In the genomic region with DNA sequence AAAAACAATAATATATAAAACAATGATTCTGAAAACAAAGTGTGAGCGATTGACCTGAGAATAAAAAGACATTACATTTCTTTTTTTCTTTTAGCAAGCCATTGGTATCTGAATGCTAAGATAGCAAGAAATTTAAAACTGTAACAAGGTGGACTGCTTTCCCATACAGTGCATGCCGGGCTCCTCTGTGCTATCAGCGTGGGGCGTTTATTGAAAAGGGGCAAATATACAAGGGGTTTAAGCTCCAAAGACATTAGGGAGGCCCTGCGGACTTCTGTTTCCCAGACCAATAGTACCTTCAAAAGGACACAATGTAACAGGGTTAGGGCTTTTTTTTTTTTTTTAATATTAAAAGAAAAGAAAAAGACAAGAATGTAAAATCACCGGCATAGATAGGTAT, we compare ENCODE assay signal across 14 cellular contexts.
DNase-seq lines count a peak whose midpoint lies in the region; ATAC-seq and TF ChIP-seq lines count a peak whose summit lies in the region.
"Had no signal": no experiment of that assay in that cellular context is flagged by ENCODE, and none has a peak within 500 bp of the region (broad histone marks: within the 10 kb centered on the region; RNA-seq: fewer than 3 reads in every experiment).

No MANE protein-coding gene starts in this region.

- H3K27me3 ChIP-seq in hepatocyte (no peaks in the 10 kb centered on the region), thyroid gland (no peaks in the 10 kb centered on the region)

- H3K36me3 ChIP-seq in hepatocyte (replicated peaks; ENCODE audit: insufficient read depth, low read depth): peaks cover 3% of the 10 kb centered on the region
- H3K36me3 ChIP-seq in thyroid gland: no peaks in the 10 kb centered on the region

- H2AFZ ChIP-seq in hepatocyte: no peak overlapping the region

- no peaks in the 10 kb centered on the region for H3K36me3 Mint-ChIP-seq in activated naive CD4-positive, alpha-beta T cell treated with anti-CD3 and anti-CD28 coated beads, Interleukin-2, amount 50 U/mL, for 24 hours
- no peaks in the 10 kb centered on the region for H3K36me3 Mint-ChIP-seq in activated naive CD4-positive, alpha-beta T cell treated with anti-CD3 and anti-CD28 coated beads for 36 hours (ENCODE audit: low read depth)
- H3K36me3 Mint-ChIP-seq in activated CD4-positive, alpha-beta memory T cell treated with anti-CD3 and anti-CD28 coated beads, Interleukin-2, amount 10 ng/mL, durations not matched to agents 7 days and 5 days (ENCODE audit: low read depth): no peaks in the 10 kb centered on the region

- H3K4me1 Mint-ChIP-seq in activated naive CD4-positive, alpha-beta T cell treated with anti-CD3 and anti-CD28 coated beads, Interleukin-2, amount 50 U/mL, for 24 hours: peaks cover 10% of the 10 kb centered on the region
- peaks cover 14% of the 10 kb centered on the region for H3K4me1 Mint-ChIP-seq in activated naive CD4-positive, alpha-beta T cell treated with anti-CD3 and anti-CD28 coated beads for 36 hours (ENCODE audit: low read depth)
- H3K4me1 Mint-ChIP-seq in activated CD4-positive, alpha-beta memory T cell treated with anti-CD3 and anti-CD28 coated beads, Interleukin-2, amount 10 ng/mL, durations not matched to agents 7 days and 5 days: peaks cover 16% of the 10 kb centered on the region

- no peaks in the 10 kb centered on the region for H3K9me3 Mint-ChIP-seq in activated naive CD4-positive, alpha-beta T cell treated with anti-CD3 and anti-CD28 coated beads, Interleukin-2, amount 50 U/mL, for 24 hours
- H3K9me3 Mint-ChIP-seq in activated naive CD4-positive, alpha-beta T cell treated with anti-CD3 and anti-CD28 coated beads for 36 hours: no peaks in the 10 kb centered on the region
- no peaks in the 10 kb centered on the region for H3K9me3 Mint-ChIP-seq in activated CD4-positive, alpha-beta memory T cell treated with anti-CD3 and anti-CD28 coated beads, Interleukin-2, amount 10 ng/mL, durations not matched to agents 7 days and 5 days

- peaks cover 6% of the 10 kb centered on the region for H3K79me2 ChIP-seq in hepatocyte

- intact Hi-C loops in activated naive CD4-positive, alpha-beta T cell treated with anti-CD3 and anti-CD28 coated beads for 36 hours (cut with micrococcal nuclease): loop anchor here (1.0 to 5.0 kb wide), 2 partner anchors 121 to 314 kb away; no protein-coding TSS in a partner anchor
- intact Hi-C loops in thyroid gland (cut with DNase I): no loop called here

- TF ChIP-seq CTCF in hepatocyte (IDR thresholded peaks at IDR 0.05; ENCODE audit: poor library complexity) (no peak), thyroid gland (IDR thresholded peaks at IDR 0.05) (no peak)

- no peaks in the 10 kb centered on the region for H4K20me1 ChIP-seq in hepatocyte (ENCODE audit: insufficient read depth, poor library complexity, severe bottlenecking)

- no peak for ATAC-seq in HG03045 (IDR thresholded peaks at IDR 0.05; ENCODE audit: unreplicated experiment)

- H3K27ac ChIP-seq in hepatocyte (peak overlapping the region; percentile 97), thyroid gland (peak overlapping the region; percentile 88 to 92 (median 91))

- CTCF ChIA-PET in activated naive CD4-positive, alpha-beta T cell treated with anti-CD3 and anti-CD28 coated beads for 36 hours (lab: Charles Lee): interaction anchor here (0.8 kb wide), 1 partner anchor 11 kb away, joined by 3 read pairs; no protein-coding TSS in a partner anchor
- CTCF ChIA-PET in activated CD4-positive, alpha-beta memory T cell treated with anti-CD3 and anti-CD28 coated beads, Interleukin-2, amount 10 ng/mL, durations not matched to agents 7 days and 5 days (lab: Charles Lee): interaction anchor here (0.7 to 1.9 kb wide), 4 partner anchors 15 to 325 kb away, joined by 3 to 7 read pairs (median 4); no protein-coding TSS in a partner anchor

- H3K27ac Mint-ChIP-seq in activated naive CD4-positive, alpha-beta T cell treated with anti-CD3 and anti-CD28 coated beads, Interleukin-2, amount 50 U/mL, for 24 hours: no peak overlapping the region
- H3K27ac Mint-ChIP-seq in activated naive CD4-positive, alpha-beta T cell treated with anti-CD3 and anti-CD28 coated beads for 36 hours: no peak overlapping the region
- H3K27ac Mint-ChIP-seq in activated CD4-positive, alpha-beta memory T cell treated with anti-CD3 and anti-CD28 coated beads, Interleukin-2, amount 10 ng/mL, durations not matched to agents 7 days and 5 days: no peak overlapping the region

- H3K4me1 ChIP-seq in hepatocyte (ENCODE audit: insufficient read depth) (peaks cover 13% of the 10 kb centered on the region), thyroid gland (peaks cover 49 to 56% of the 10 kb centered on the region in 2 donors)

- peak overlapping the region; percentile 80 for H3K4me2 ChIP-seq in hepatocyte

- H3K9me3 ChIP-seq in hepatocyte (ENCODE audit: low read depth): no peaks in the 10 kb centered on the region
- no peaks in the 10 kb centered on the region for H3K9me3 ChIP-seq in thyroid gland

- POLR2A ChIA-PET in activated CD4-positive, alpha-beta memory T cell treated with anti-CD3 and anti-CD28 coated beads, Interleukin-2, amount 10 ng/mL, durations not matched to agents 7 days and 5 days (lab: Charles Lee): no interaction called here

- DNase-seq in activated naive CD4-positive, alpha-beta T cell treated with anti-CD3 and anti-CD28 coated beads for 36 hours: no peak
- no peak for DNase-seq in activated CD4-positive, alpha-beta memory T cell treated with anti-CD3 and anti-CD28 coated beads, Interleukin-2, amount 10 ng/mL, durations not matched to agents 7 days and 5 days
- DNase-seq in hepatocyte (ENCODE audit: low spot score) (no peak), thyroid gland (no peak), NCI-H345 (lab: John Stamatoyannopoulos, UW) (no peak), dedifferentiated amniotic fluid mesenchymal stem cell (ENCODE audit: extremely low spot score) (no peak)
- DNase-seq: activated gamma-delta T cell treated with Interleukin-2 at 50 U/mL for 16 hours; effector CD4-positive, alpha-beta T cell; GDM1; KBM-7; mesendoderm; stimulated activated CD4-positive, alpha-beta T cell treated with anti-CD3 and anti-CD28 coated beads, Interleukin-12 subunit alpha, Interleukin-12 subunit beta, amount 100 ng/mL, for 4 hours had no signal

- peaks cover 7% of the 10 kb centered on the region for H3K27me3 Mint-ChIP-seq in activated naive CD4-positive, alpha-beta T cell treated with anti-CD3 and anti-CD28 coated beads, Interleukin-2, amount 50 U/mL, for 24 hours
- H3K27me3 Mint-ChIP-seq in activated naive CD4-positive, alpha-beta T cell treated with anti-CD3 and anti-CD28 coated beads for 36 hours (ENCODE audit: low read depth): peaks cover 28% of the 10 kb centered on the region
- peaks cover 31% of the 10 kb centered on the region for H3K27me3 Mint-ChIP-seq in activated CD4-positive, alpha-beta memory T cell treated with anti-CD3 and anti-CD28 coated beads, Interleukin-2, amount 10 ng/mL, durations not matched to agents 7 days and 5 days

- 83% methylated on average over 6 of the region's 6 CpGs for whole genome bisulfite sequencing in hepatocyte (ENCODE audit: low lambda C conversion rate, missing lambda C conversion rate)
- 78 to 82% methylated on average over 6 of the region's 6 CpGs for WGBS in thyroid gland, 2 donors

- peak overlapping the region; percentile 69 for H3K4me3 Mint-ChIP-seq in activated naive CD4-positive, alpha-beta T cell treated with anti-CD3 and anti-CD28 coated beads, Interleukin-2, amount 50 U/mL, for 24 hours
- no peak overlapping the region for H3K4me3 Mint-ChIP-seq in activated naive CD4-positive, alpha-beta T cell treated with anti-CD3 and anti-CD28 coated beads for 36 hours
- peak overlapping the region; percentile 35 for H3K4me3 Mint-ChIP-seq in activated CD4-positive, alpha-beta memory T cell treated with anti-CD3 and anti-CD28 coated beads, Interleukin-2, amount 10 ng/mL, durations not matched to agents 7 days and 5 days

- TF ChIP-seq POLR2A in thyroid gland (IDR thresholded peaks at IDR 0.05): no peak

- H3K4me3 ChIP-seq in hepatocyte (no peak overlapping the region), thyroid gland (replicated peaks in 1 of 3) (no peak overlapping the region)

- H3K9me2 ChIP-seq in hepatocyte (replicated peaks; ENCODE audit: insufficient read depth): no peaks in the 10 kb centered on the region
